Comparison of ENCODE assay signal across 25 cellular contexts in the genomic region with DNA sequence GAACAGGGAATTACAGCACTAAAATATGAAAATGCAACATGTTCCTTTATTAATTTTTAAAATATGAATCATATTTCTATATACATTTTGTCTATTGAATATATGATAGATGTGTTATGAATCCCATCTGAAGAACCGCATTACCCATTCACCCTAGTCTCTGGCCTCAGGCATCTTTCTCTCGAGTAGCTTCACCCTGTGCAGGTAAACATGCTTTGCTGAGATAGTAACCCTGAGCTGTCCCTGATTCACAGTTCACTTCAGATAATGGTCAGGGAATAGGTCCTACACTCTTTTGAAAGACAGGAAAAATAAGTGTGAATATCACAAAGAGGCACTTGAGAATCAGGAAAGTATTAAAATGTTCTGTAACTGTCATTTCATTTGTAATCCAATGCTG.
"Had no signal": no experiment of that assay in that cellular context is flagged by ENCODE, and none has a peak within 500 bp of the region (broad histone marks: within the 10 kb centered on the region; RNA-seq: fewer than 3 reads in every experiment).

No MANE protein-coding gene starts in this region.

- H3K4me1 Mint-ChIP-seq: memory B cell; naive thymus-derived CD4-positive, alpha-beta T cell; stimulated activated naive B cell treated with anti-CD40 and anti-IgM and Interleukin-4, amounts not matched to agents 10 μg/mL and 1 μg/mL and 100 μg/mL, for 72 hours had no signal

- H3K27ac Mint-ChIP-seq: memory B cell; naive thymus-derived CD4-positive, alpha-beta T cell; natural killer cell treated with Interleukin-12 subunit alpha and Interleukin-12 subunit beta and Interleukin-15 and Interleukin-18, amount 100 ng/mL, for 72 hours; progenitor cell of endocrine pancreas; stimulated activated naive B cell treated with anti-CD40 and anti-IgM and Interleukin-4, amounts not matched to agents 10 μg/mL and 1 μg/mL and 100 μg/mL, for 72 hours had no signal

- H3K36me3 Mint-ChIP-seq: memory B cell; naive thymus-derived CD4-positive, alpha-beta T cell; stimulated activated naive B cell treated with anti-CD40 and anti-IgM and Interleukin-4, amounts not matched to agents 10 μg/mL and 1 μg/mL and 100 μg/mL, for 72 hours had no signal

- H3K9me3 ChIP-seq: left ventricle myocardium inferior, ovary, right atrium auricular region, suprapubic skin, thoracic aorta, tibial artery, upper lobe of right lung had no signal

- H3K27me3 ChIP-seq: ovary, right atrium auricular region, stomach, suprapubic skin, tibial artery, upper lobe of right lung had no signal

- H3K27ac ChIP-seq: left ventricle myocardium inferior, ovary, right atrium auricular region, skin epidermis, stomach, suprapubic skin, thoracic aorta, tibial artery, upper lobe of right lung had no signal

- H3K27me3 Mint-ChIP-seq: memory B cell; naive thymus-derived CD4-positive, alpha-beta T cell; stimulated activated naive B cell treated with anti-CD40 and anti-IgM and Interleukin-4, amounts not matched to agents 10 μg/mL and 1 μg/mL and 100 μg/mL, for 72 hours had no signal

- H3K4me3 ChIP-seq: left ventricle myocardium inferior, lung, mucosa of descending colon, ovary, right atrium auricular region, skin epidermis, stomach, suprapubic skin, thoracic aorta, tibial artery, upper lobe of right lung had no signal

- H3K4me1 ChIP-seq: left ventricle myocardium inferior, right atrium auricular region, stomach, suprapubic skin, tibial artery, upper lobe of right lung had no signal

- DNase-seq: islet precursor cell; left ventricle myocardium inferior; midbrain; mucosa of descending colon; naive thymus-derived CD4-positive, alpha-beta T cell; ovary; stimulated activated CD4-positive, alpha-beta T cell treated with anti-CD3 and anti-CD28 coated beads, Interleukin-12 subunit alpha, Interleukin-12 subunit beta, amount 100 ng/mL, for 4 hours; stimulated activated CD4-positive, alpha-beta T cell treated with anti-CD3 and anti-CD28 coated beads, Interleukin-15, amount 100 ng/mL, for 24 hours; stimulated activated CD4-positive, alpha-beta T cell treated with anti-CD3 and anti-CD28 coated beads, Interleukin-2, amount 100 ng/mL, for 24 hours; stimulated activated CD4-positive, alpha-beta T cell treated with anti-CD3 and anti-CD28 coated beads, Interleukin-4, amount 100 ng/mL, for 1 hour; stimulated activated naive B cell treated with anti-CD40 and anti-IgM and Interleukin-4, amounts not matched to agents 10 μg/mL and 1 μg/mL and 100 μg/mL, for 72 hours; stimulated activated naive CD8-positive, alpha-beta T cell treated with anti-CD3 and anti-CD28 coated beads, Interleukin-15, Interleukin-2, amounts not matched to agents 100 U/mL and 50 U/mL, for 24 hours; stomach; tibial artery; trophoblast cell; upper lobe of right lung had no signal

- H3K4me3 Mint-ChIP-seq: memory B cell; naive thymus-derived CD4-positive, alpha-beta T cell; natural killer cell treated with Interleukin-12 subunit alpha and Interleukin-12 subunit beta and Interleukin-15 and Interleukin-18, amount 100 ng/mL, for 72 hours; stimulated activated naive B cell treated with anti-CD40 and anti-IgM and Interleukin-4, amounts not matched to agents 10 μg/mL and 1 μg/mL and 100 μg/mL, for 72 hours had no signal

- ATAC-seq: mucosa of descending colon; naive thymus-derived CD4-positive, alpha-beta T cell; natural killer cell treated with Interleukin-12 subunit alpha and Interleukin-12 subunit beta and Interleukin-15 and Interleukin-18, amount 100 ng/mL, for 72 hours; sciatic nerve; stimulated activated naive B cell treated with anti-CD40 and anti-IgM and Interleukin-4, amounts not matched to agents 10 μg/mL and 1 μg/mL and 100 μg/mL, for 72 hours; stimulated activated naive CD8-positive, alpha-beta T cell treated with anti-CD3 and anti-CD28 coated beads, Interleukin-15, Interleukin-2, amounts not matched to agents 100 U/mL and 50 U/mL, for 24 hours; upper lobe of right lung had no signal

- H3K36me3 ChIP-seq: left ventricle myocardium inferior, ovary, right atrium auricular region, stomach, suprapubic skin, thoracic aorta, tibial artery, upper lobe of right lung had no signal
